4 cellular contexts compared by ENCODE assay signal in the genomic region with DNA sequence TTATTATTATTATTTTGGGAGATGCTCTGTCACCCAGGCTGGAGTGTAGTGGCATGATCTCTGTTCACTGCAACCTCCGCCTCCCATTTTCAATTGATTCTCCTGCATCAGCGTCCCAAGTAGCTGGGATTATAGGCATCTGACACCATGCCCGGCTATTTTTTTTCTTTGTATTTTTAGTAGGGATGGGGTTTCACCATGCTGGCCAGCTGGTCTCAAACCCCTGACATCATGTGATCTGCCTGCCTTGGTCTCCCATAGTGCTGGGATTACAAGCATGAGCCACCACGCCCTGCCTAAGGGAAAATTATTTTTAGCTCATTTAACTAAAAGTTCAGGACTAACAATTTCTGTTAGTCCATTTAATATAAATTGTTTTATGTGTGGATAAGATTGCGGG.
"Had no signal": no experiment of that assay in that cellular context is flagged by ENCODE, and none has a peak within 500 bp of the region (broad histone marks: within the 10 kb centered on the region; RNA-seq: fewer than 3 reads in every experiment).

No MANE protein-coding gene starts in this region.

- H3K4me3 ChIP-seq: K562 had no signal

- H3K27ac ChIP-seq: HL-60 had no signal

- DNase-seq: IMR-90 had no signal

- ATAC-seq: HepG2, K562 had no signal
